Comparison of ENCODE assay signal across 13 cellular contexts in the genomic region with DNA sequence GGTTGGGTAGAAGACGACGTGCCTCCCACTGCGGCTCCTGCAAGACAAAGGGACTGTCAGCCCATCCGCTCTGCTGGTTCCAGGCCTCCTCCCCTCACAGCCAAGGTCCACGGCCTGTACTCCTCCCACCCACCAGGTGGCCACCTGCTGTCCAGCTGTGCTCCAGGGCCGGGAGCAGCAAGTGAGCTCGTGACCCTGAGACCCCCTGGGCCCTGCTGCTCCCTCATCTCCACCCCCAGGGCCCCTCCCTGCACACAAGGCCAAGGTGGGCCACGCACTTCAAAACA. TPM values are rescaled to one million over a fixed set of nuclear protein-coding genes. Genes with fewer than 3 reads are reported as not detected.
DNase-seq lines count a peak whose midpoint lies in the region; ATAC-seq and TF ChIP-seq lines count a peak whose summit lies in the region.
"Had no signal": no experiment of that assay in that cellular context is flagged by ENCODE, and none has a peak within 500 bp of the region (broad histone marks: within the 10 kb centered on the region; RNA-seq: fewer than 3 reads in every experiment).

No MANE protein-coding gene starts in this region.

- H3K79me2 ChIP-seq in DND-41 (ENCODE audit: insufficient read depth, low read length) = no peaks in the 10 kb centered on the region

- CTCF ChIA-PET in A673 (lab: Charles Lee) = no interaction called here

- POLR2A ChIA-PET in A673 (lab: Charles Lee; ENCODE audit: low non-redundant PET) = no interaction called here

- no peak overlapping the region for H2AFZ ChIP-seq in DND-41 (ENCODE audit: low read depth, low read length)

- no peak overlapping the region for H3K4me2 ChIP-seq in DND-41 (ENCODE audit: insufficient read depth, low read length)

- no peak for ATAC-seq in DND-41 (ENCODE audit: insufficient read depth, low read depth)
- ATAC-seq: sciatic nerve had no signal

- no peaks in the 10 kb centered on the region for H3K9me3 ChIP-seq in DND-41 (ENCODE audit: insufficient read depth, low read length, severe bottlenecking)
- H3K9me3 ChIP-seq in A673 (ENCODE audit: low read depth, low read length, poor library complexity, severe bottlenecking) = no peaks in the 10 kb centered on the region
- H3K9me3 ChIP-seq: tibial artery had no signal

- H3K4me3 ChIP-seq in DND-41 (ENCODE audit: low read depth in 1 of 2, low read length in 2 of 2) = no peak overlapping the region
- H3K4me3 ChIP-seq in A673 (ENCODE audit: low read depth, low read length, poor library complexity, severe bottlenecking) = no peak overlapping the region
- H3K4me3 ChIP-seq: tibial artery had no signal

- H3K4me1 ChIP-seq in DND-41 (ENCODE audit: insufficient read depth, low read length) (no peaks in the 10 kb centered on the region), A673 (ENCODE audit: insufficient read depth, low read length, poor library complexity, severe bottlenecking) (no peaks in the 10 kb centered on the region)
- H3K4me1 ChIP-seq: tibial artery had no signal

- BruUV-seq in A673 (replicated peaks; lab: Mats Ljungman, UMichigan) = no TSS peak

- H3K9ac ChIP-seq in DND-41 (ENCODE audit: low read depth, low read length) = no peak overlapping the region

- DNase-seq in DND-41 (no peak), SK-N-DZ (ENCODE audit: low spot score) (peak; percentile 45), islet precursor cell (peak; percentile 82), A673 (ENCODE audit: low spot score) (no peak), T-helper 2 cell (no peak), mucosa of gallbladder (ENCODE audit: low spot score) (no peak)
- DNase-seq: CD4-positive, CD25-positive, alpha-beta regulatory T cell; HCEC 1CT; hippocampal formation; KBM-7; NCI-H1930; tibial artery had no signal

- intact Hi-C loops in A673 (cut with micrococcal nuclease; ENCODE audit: unreplicated experiment) = no loop called here

- H3K36me3 ChIP-seq in DND-41 (ENCODE audit: insufficient read depth, low read length) = peaks cover 46% of the 10 kb centered on the region
- H3K36me3 ChIP-seq in A673 (ENCODE audit: insufficient read depth, low read length, poor library complexity, severe bottlenecking) = no peaks in the 10 kb centered on the region

- TF ChIP-seq CTCF in DND-41 (IDR thresholded peaks at IDR 0.05; ENCODE audit: borderline replicate concordance, extremely low read depth, low read length, poor library complexity, severe bottlenecking) (peak; percentile 14), A673 (conservative IDR thresholded peaks at IDR 0.05; ENCODE audit: low read depth, low read length) (no peak)

- H3K27me3 ChIP-seq in DND-41 (ENCODE audit: insufficient read depth, low read length, poor library complexity) (no peaks in the 10 kb centered on the region), A673 (replicated peaks; ENCODE audit: insufficient read depth, low read depth, low read length, poor library complexity) (no peaks in the 10 kb centered on the region)
- H3K27me3 ChIP-seq: tibial artery had no signal

- H4K20me1 ChIP-seq in DND-41 (ENCODE audit: insufficient read depth, low read length) = peaks cover 9% of the 10 kb centered on the region

- H3K27ac ChIP-seq in DND-41 (ENCODE audit: low read length) (no peak overlapping the region), A673 (ENCODE audit: low read depth, low read length, poor library complexity, severe bottlenecking) (no peak overlapping the region)
- H3K27ac ChIP-seq: tibial artery had no signal

RNA-seq across cellular contexts. Expression of gene TSPAN4, which starts 27.4 kb away (rescaled TPM):
- polyA plus RNA-seq in SK-N-DZ (2014; cell fraction: cytosol; rRNA removed) = 93.8 and 122 TPM in 2 replicates
- 185 and 239 TPM in 2 replicates for polyA plus RNA-seq in SK-N-DZ (2014; cell fraction: nucleus; rRNA removed)
- total RNA-seq in A673 (2021) = 17.5 and 20.4 TPM in 2 replicates
- total RNA-seq in mucosa of gallbladder = 34.6 TPM

RNA-seq across cellular contexts. Expression of gene POLR2L, which starts 27.7 kb away (rescaled TPM):
- 19.3 and 25.4 TPM in 2 replicates for polyA plus RNA-seq in SK-N-DZ (2014; cell fraction: cytosol; rRNA removed)
- polyA plus RNA-seq in SK-N-DZ (2014; cell fraction: nucleus; rRNA removed) = 10.4 and 16.2 TPM in 2 replicates
- total RNA-seq in A673 (2021) = 88.7 and 117 TPM in 2 replicates
- 108 TPM for total RNA-seq in mucosa of gallbladder

RNA-seq across cellular contexts. Expression of gene CD151, which starts 37.3 kb away (rescaled TPM):
- 190 and 218 TPM in 2 replicates for polyA plus RNA-seq in SK-N-DZ (2014; cell fraction: cytosol; rRNA removed)
- 299 and 307 TPM in 2 replicates for polyA plus RNA-seq in SK-N-DZ (2014; cell fraction: nucleus; rRNA removed)
- 123 and 127 TPM in 2 replicates for total RNA-seq in A673 (2021)
- total RNA-seq in mucosa of gallbladder = 442 TPM

RNA-seq across cellular contexts. Expression of gene CHID1, which starts 40.5 kb away (rescaled TPM):
- polyA plus RNA-seq in SK-N-DZ (2014; cell fraction: cytosol; rRNA removed) = 56.0 and 66.1 TPM in 2 replicates
- polyA plus RNA-seq in SK-N-DZ (2014; cell fraction: nucleus; rRNA removed) = 53.5 and 77.3 TPM in 2 replicates
- total RNA-seq in A673 (2021) = 101 and 105 TPM in 2 replicates
- 101 TPM for total RNA-seq in mucosa of gallbladder

RNA-seq across cellular contexts. Expression of gene CRACR2B, which starts 42.4 kb away (rescaled TPM):
- 25.4 and 33.1 TPM in 2 replicates for polyA plus RNA-seq in SK-N-DZ (2014; cell fraction: cytosol; rRNA removed)
- 281 and 344 TPM in 2 replicates for polyA plus RNA-seq in SK-N-DZ (2014; cell fraction: nucleus; rRNA removed)
- total RNA-seq in A673 (2021) (0.90 and 1.1 TPM in 2 replicates), mucosa of gallbladder (40.5 TPM)

Comparison
In these comparisons a context has a peak if more than half of its experiments do, and no peak if none do; other contexts are left out.
1. DNase-seq: peak in SK-N-DZ (single experiment) and islet precursor cell (single experiment); none in DND-41 (single experiment), A673 (single experiment), T-helper 2 cell (0 of 5) and mucosa of gallbladder (single experiment).